Comparison of ENCODE assay signal across 20 cellular contexts in genomic region chr4:13267091-13267490, GRCh38.
DNase-seq lines count a peak whose midpoint lies in the region; TF ChIP-seq lines count a peak whose summit lies in the region.
"Had no signal": no experiment of that assay in that cellular context is flagged by ENCODE, and none has a peak within 500 bp of the region (broad histone marks: within the 10 kb centered on the region; RNA-seq: fewer than 3 reads in every experiment).

No MANE protein-coding gene starts in this region.

- H3K36me3 Mint-ChIP-seq in T-helper 2 cell treated with Interferon-gamma antibody and Interleukin-4, amounts not matched to agents 5 μg/mL and 100 μg/mL, for 36 hours (ENCODE audit: low read depth) = no peaks in the 10 kb centered on the region

- no peak for TF ChIP-seq CTCF in smooth muscle cell (IDR thresholded peaks at IDR 0.05; ENCODE audit: borderline replicate concordance, insufficient read depth, poor library complexity, severe bottlenecking)

- no peak overlapping the region for H2BK12ac ChIP-seq in mesenchymal stem cell (ENCODE audit: low read length in 2 of 2)

- no peak overlapping the region for H3K4ac ChIP-seq in mesenchymal stem cell (ENCODE audit: low read depth in 1 of 2, low read length in 2 of 2)

- no peak overlapping the region for H3K23ac ChIP-seq in mesenchymal stem cell (ENCODE audit: low read length in 2 of 2)

- no peaks in the 10 kb centered on the region; the same call in none of the 2 replicates for H3K9me3 ChIP-seq in SJSA1 (replicated peaks)
- H3K9me3 ChIP-seq in mesenchymal stem cell (ENCODE audit: control insufficient read depth, low read length) = peaks cover 14% of the 10 kb centered on the region
- H3K9me3 ChIP-seq in smooth muscle cell (replicated peaks; ENCODE audit: low read depth) = peaks cover 5% of the 10 kb centered on the region
- H3K9me3 ChIP-seq: A549, Caco-2 had no signal

- H2AK5ac ChIP-seq in mesenchymal stem cell (ENCODE audit: low read length, severe bottlenecking) = no peak overlapping the region

- H3F3A ChIP-seq in smooth muscle cell (ENCODE audit: low read depth) = peaks cover 16% of the 10 kb centered on the region

- no peak overlapping the region for H3K4me3 Mint-ChIP-seq in T-helper 2 cell treated with Interferon-gamma antibody and Interleukin-4, amounts not matched to agents 5 μg/mL and 100 μg/mL, for 36 hours
- H3K4me3 Mint-ChIP-seq: CD4-positive, alpha-beta T cell; GM23338; HFFc6 had no signal

- no peak overlapping the region for H4K8ac ChIP-seq in mesenchymal stem cell (ENCODE audit: low read length)

- H2AFZ ChIP-seq in mesenchymal stem cell (ENCODE audit: low read depth, low read length) = no peak overlapping the region
- no peak overlapping the region for H2AFZ ChIP-seq in smooth muscle cell (ENCODE audit: low read depth)
- H2AFZ ChIP-seq: GM23338 had no signal

- no peaks in the 10 kb centered on the region for H3K79me1 ChIP-seq in mesenchymal stem cell (replicated peaks; ENCODE audit: low read length, poor library complexity, severe bottlenecking)

- no peak overlapping the region for H2BK5ac ChIP-seq in mesenchymal stem cell (ENCODE audit: low read depth, low read length, poor library complexity, severe bottlenecking)

- H4K20me1 ChIP-seq in smooth muscle cell (ENCODE audit: low read depth) = no peaks in the 10 kb centered on the region

- H3K27ac Mint-ChIP-seq in T-helper 2 cell treated with Interferon-gamma antibody and Interleukin-4, amounts not matched to agents 5 μg/mL and 100 μg/mL, for 36 hours = no peak overlapping the region
- H3K27ac Mint-ChIP-seq: CD4-positive, alpha-beta T cell; GM23338; HFFc6 had no signal

- H3K4me1 Mint-ChIP-seq in T-helper 2 cell treated with Interferon-gamma antibody and Interleukin-4, amounts not matched to agents 5 μg/mL and 100 μg/mL, for 36 hours (ENCODE audit: low read depth) = no peaks in the 10 kb centered on the region

- H3K36me3 ChIP-seq in SJSA1 = no peaks in the 10 kb centered on the region
- no peaks in the 10 kb centered on the region for H3K36me3 ChIP-seq in mesenchymal stem cell (ENCODE audit: control insufficient read depth in 1 of 2, insufficient read depth in 2 of 2, low read depth in 1 of 2, low read length in 2 of 2)
- H3K36me3 ChIP-seq in smooth muscle cell (ENCODE audit: low read depth) = no peaks in the 10 kb centered on the region

- WGBS in mesenchymal stem cell = 33% methylated on average over 2 of the region's 2 CpGs
- 29% methylated on average over 2 of the region's 2 CpGs for WGBS in smooth muscle cell (ENCODE audit: low lambda C conversion rate)

- peak overlapping the region; percentile 77 for H3K27ac ChIP-seq in SJSA1
- H3K27ac ChIP-seq in mesenchymal stem cell (ENCODE audit: low read length, poor library complexity, severe bottlenecking) = no peak overlapping the region
- peak overlapping the region; percentile 56 for H3K27ac ChIP-seq in smooth muscle cell (ENCODE audit: low read depth)
- H3K27ac ChIP-seq: 22Rv1, A549, C4-2B, HL-60 had no signal

- DNase-seq in EH (ENCODE audit: low read depth) = peak; percentile 61
- peak; percentile 87 to 98 for DNase-seq in SJSA1 (ENCODE audit: low read depth in 1 of 2, low spot score in 2 of 2)
- DNase-seq in mesenchymal stem cell = peak; percentile 73
- no peak for DNase-seq in smooth muscle cell (lab: John Stamatoyannopoulos, UW; ENCODE audit: unreplicated experiment)
- DNase-seq in MV-4-11 (lab: John Stamatoyannopoulos, UW) = no peak
- no peak for DNase-seq in head of caudate nucleus
- no peak for DNase-seq in T-helper 2 cell treated with Interferon-gamma antibody and Interleukin-4, amounts not matched to agents 5 μg/mL and 100 μg/mL, for 36 hours (ENCODE audit: low spot score)
- DNase-seq: AML-193; Caco-2; CD4-positive, alpha-beta T cell; DMS79; GF-D8; H7; HFFc6; IMR-90 had no signal

- H3K4me2 ChIP-seq in mesenchymal stem cell (ENCODE audit: low read length, poor library complexity, severe bottlenecking) (no peak overlapping the region), smooth muscle cell (peak overlapping the region; percentile 63)
- H3K4me2 ChIP-seq: A549, GM23338 had no signal

- no peaks in the 10 kb centered on the region for H3K9me3 Mint-ChIP-seq in T-helper 2 cell treated with Interferon-gamma antibody and Interleukin-4, amounts not matched to agents 5 μg/mL and 100 μg/mL, for 36 hours

- H2BK120ac ChIP-seq in mesenchymal stem cell (ENCODE audit: low read depth, low read length) = no peak overlapping the region

- H3K4me1 ChIP-seq in SJSA1 (replicated peaks) (peaks cover 54% of the 10 kb centered on the region), mesenchymal stem cell (ENCODE audit: control insufficient read depth, insufficient read depth, low read depth, low read length) (no peaks in the 10 kb centered on the region), smooth muscle cell (ENCODE audit: low read depth) (no peaks in the 10 kb centered on the region)
- H3K4me1 ChIP-seq: A549, Caco-2 had no signal

- intact Hi-C loops in head of caudate nucleus (cut with DNase I) = no loop called here

- H3K27me3 ChIP-seq in SJSA1 (replicated peaks) = no peaks in the 10 kb centered on the region
- no peaks in the 10 kb centered on the region for H3K27me3 ChIP-seq in mesenchymal stem cell (ENCODE audit: control insufficient read depth in 1 of 2, insufficient read depth in 1 of 2, low read length in 2 of 2)
- no peaks in the 10 kb centered on the region for H3K27me3 ChIP-seq in smooth muscle cell (ENCODE audit: low read depth)

- no peak overlapping the region for H4K91ac ChIP-seq in mesenchymal stem cell (ENCODE audit: low read length)

- H3K79me2 ChIP-seq in smooth muscle cell (ENCODE audit: low read depth) = no peaks in the 10 kb centered on the region

- no peaks in the 10 kb centered on the region for H3K27me3 Mint-ChIP-seq in T-helper 2 cell treated with Interferon-gamma antibody and Interleukin-4, amounts not matched to agents 5 μg/mL and 100 μg/mL, for 36 hours (ENCODE audit: low read depth)
- H3K27me3 Mint-ChIP-seq: CD4-positive, alpha-beta T cell had no signal

- no peak overlapping the region for H3K4me3 ChIP-seq in SJSA1
- no peak overlapping the region for H3K4me3 ChIP-seq in mesenchymal stem cell (ENCODE audit: insufficient read depth in 1 of 2, low read depth in 1 of 2, low read length in 2 of 2)
- H3K4me3 ChIP-seq in smooth muscle cell = no peak overlapping the region
- H3K4me3 ChIP-seq: A549, GM23338 had no signal

- H3K18ac ChIP-seq in mesenchymal stem cell (ENCODE audit: low read depth in 1 of 2, low read length in 2 of 2) = no peak overlapping the region

- H2BK15ac ChIP-seq in mesenchymal stem cell (ENCODE audit: low read depth, poor library complexity, severe bottlenecking) = no peak overlapping the region

- no peak overlapping the region for H3K14ac ChIP-seq in mesenchymal stem cell (ENCODE audit: low read length in 2 of 2)

- H3K9ac ChIP-seq in mesenchymal stem cell (ENCODE audit: low read length) (no peak overlapping the region), smooth muscle cell (ENCODE audit: low read depth) (no peak overlapping the region)

Comparison
In these comparisons a context has a peak if more than half of its experiments do, and no peak if none do; other contexts are left out.
1. DNase-seq: peak in EH (single experiment), SJSA1 (2 of 2) and mesenchymal stem cell (single experiment); none in smooth muscle cell (single experiment), MV-4-11 (single experiment), head of caudate nucleus (0 of 42) and T-helper 2 cell treated with Interferon-gamma antibody and Interleukin-4, amounts not matched to agents 5 μg/mL and 100 μg/mL, for 36 hours (single experiment).